10 cellular contexts compared by ENCODE assay signal in the genomic region with DNA sequence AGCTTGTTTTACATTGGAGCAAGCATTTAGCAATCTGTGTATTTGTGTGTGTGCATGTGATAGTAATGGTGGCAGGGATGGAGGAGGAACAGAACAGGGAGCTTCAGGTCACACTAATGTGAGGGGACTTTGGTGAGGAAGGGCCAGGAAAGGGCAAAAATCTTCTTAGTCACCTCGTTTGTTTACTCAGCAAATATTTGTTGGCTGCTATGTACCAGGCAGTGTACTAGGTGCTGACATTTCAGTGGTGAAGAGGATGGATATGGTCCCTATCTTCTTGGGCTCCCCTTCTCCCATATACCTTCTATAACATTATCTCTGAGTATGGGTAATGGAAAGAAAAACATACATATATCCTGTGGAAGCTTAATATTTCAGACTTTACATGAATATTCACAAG. TPM values are rescaled to one million over a fixed set of nuclear protein-coding genes. Genes with fewer than 3 reads are reported as not detected.
DNase-seq lines count a peak whose midpoint lies in the region; ATAC-seq, FAIRE-seq and TF ChIP-seq lines count a peak whose summit lies in the region.
"Had no signal": no experiment of that assay in that cellular context is flagged by ENCODE, and none has a peak within 500 bp of the region (broad histone marks: within the 10 kb centered on the region; RNA-seq: fewer than 3 reads in every experiment).

No MANE protein-coding gene starts in this region.

- peaks cover 3% of the 10 kb centered on the region for H3K9me3 Mint-ChIP-seq in activated T-cell treated with anti-CD3 and anti-CD28 coated beads, Interleukin-2, amount 50 U/mL, for 24 hours

- FAIRE-seq in urothelium cell line (lab: Jason Lieb, UNC): no peak

- DNase-seq in activated T-cell treated with anti-CD3 and anti-CD28 coated beads, Interleukin-2, amount 50 U/mL, for 24 hours: no peak
- no peak for DNase-seq in activated T-cell treated with anti-CD3 and anti-CD28 coated beads, Interleukin-2, amount 50 U/mL, for 1 hour
- peak; percentile 26 for DNase-seq in LHCN-M2 (ENCODE audit: low read depth)
- DNase-seq in urothelium cell line (ENCODE audit: low spot score): peak; percentile 1
- no peak for DNase-seq in effector CD8-positive, alpha-beta T cell (lab: John Stamatoyannopoulos, UW)
- no peak for DNase-seq in BE2C
- DNase-seq in NCI-H1417 treated with DMSO at 0.1 percent for 48 hours (lab: John Stamatoyannopoulos, UW): no peak
- DNase-seq: AML-193, naive B cell had no signal

- peak; percentile 39 for ATAC-seq in esophagus mucosa

- H3K27ac Mint-ChIP-seq in activated T-cell treated with anti-CD3 and anti-CD28 coated beads, Interleukin-2, amount 50 U/mL, for 24 hours: peak overlapping the region; percentile 96

- H3K27me3 ChIP-seq in BE2C: no peaks in the 10 kb centered on the region

- no peak for TF ChIP-seq CTCF in BE2C (IDR thresholded peaks at IDR 0.05; ENCODE audit: low read depth, low read length)

- no peak overlapping the region for H3K4me3 ChIP-seq in BE2C (ENCODE audit: low read depth, low read length)

- peaks cover 9% of the 10 kb centered on the region for H3K36me3 Mint-ChIP-seq in activated T-cell treated with anti-CD3 and anti-CD28 coated beads, Interleukin-2, amount 50 U/mL, for 24 hours (ENCODE audit: low read depth)
- H3K36me3 Mint-ChIP-seq: naive B cell had no signal

- H3K4me3 Mint-ChIP-seq in activated T-cell treated with anti-CD3 and anti-CD28 coated beads, Interleukin-2, amount 50 U/mL, for 24 hours: peak overlapping the region; percentile 63
- H3K4me3 Mint-ChIP-seq: naive B cell had no signal

- no peaks in the 10 kb centered on the region for H3K4me1 ChIP-seq in BE2C

- no peaks in the 10 kb centered on the region for H3K36me3 ChIP-seq in BE2C

- H3K9me3 ChIP-seq in BE2C: no peaks in the 10 kb centered on the region

- H3K27me3 Mint-ChIP-seq in activated T-cell treated with anti-CD3 and anti-CD28 coated beads, Interleukin-2, amount 50 U/mL, for 24 hours: peaks cover 72% of the 10 kb centered on the region

- peaks cover 32% of the 10 kb centered on the region for H3K4me1 Mint-ChIP-seq in activated T-cell treated with anti-CD3 and anti-CD28 coated beads, Interleukin-2, amount 50 U/mL, for 24 hours (ENCODE audit: low read depth)
- H3K4me1 Mint-ChIP-seq: naive B cell had no signal

RNA-seq across cellular contexts. Expression of gene HDAC8, which starts 48.5 kb away (rescaled TPM):
- total RNA-seq in LHCN-M2 (2014; rRNA removed) (25.4 and 25.9 TPM in 2 replicates), esophagus mucosa (17.9 TPM)
- polyA plus RNA-seq in LHCN-M2 (2012): 18.0 TPM
- 22.2 TPM for polyA plus RNA-seq in BE2C (2012; ENCODE audit: insufficient read depth, insufficient read length, low read depth)

Comparison
In these comparisons a context has a peak if more than half of its experiments do, and no peak if none do; other contexts are left out.
1. DNase-seq: peak in LHCN-M2 (single experiment) and urothelium cell line (single experiment); none in activated T-cell treated with anti-CD3 and anti-CD28 coated beads, Interleukin-2, amount 50 U/mL, for 24 hours (single experiment), activated T-cell treated with anti-CD3 and anti-CD28 coated beads, Interleukin-2, amount 50 U/mL, for 1 hour (single experiment), effector CD8-positive, alpha-beta T cell (single experiment), BE2C (single experiment) and NCI-H1417 treated with DMSO at 0.1 percent for 48 hours (single experiment).